12 cellular contexts compared by ENCODE assay signal in the genomic region with DNA sequence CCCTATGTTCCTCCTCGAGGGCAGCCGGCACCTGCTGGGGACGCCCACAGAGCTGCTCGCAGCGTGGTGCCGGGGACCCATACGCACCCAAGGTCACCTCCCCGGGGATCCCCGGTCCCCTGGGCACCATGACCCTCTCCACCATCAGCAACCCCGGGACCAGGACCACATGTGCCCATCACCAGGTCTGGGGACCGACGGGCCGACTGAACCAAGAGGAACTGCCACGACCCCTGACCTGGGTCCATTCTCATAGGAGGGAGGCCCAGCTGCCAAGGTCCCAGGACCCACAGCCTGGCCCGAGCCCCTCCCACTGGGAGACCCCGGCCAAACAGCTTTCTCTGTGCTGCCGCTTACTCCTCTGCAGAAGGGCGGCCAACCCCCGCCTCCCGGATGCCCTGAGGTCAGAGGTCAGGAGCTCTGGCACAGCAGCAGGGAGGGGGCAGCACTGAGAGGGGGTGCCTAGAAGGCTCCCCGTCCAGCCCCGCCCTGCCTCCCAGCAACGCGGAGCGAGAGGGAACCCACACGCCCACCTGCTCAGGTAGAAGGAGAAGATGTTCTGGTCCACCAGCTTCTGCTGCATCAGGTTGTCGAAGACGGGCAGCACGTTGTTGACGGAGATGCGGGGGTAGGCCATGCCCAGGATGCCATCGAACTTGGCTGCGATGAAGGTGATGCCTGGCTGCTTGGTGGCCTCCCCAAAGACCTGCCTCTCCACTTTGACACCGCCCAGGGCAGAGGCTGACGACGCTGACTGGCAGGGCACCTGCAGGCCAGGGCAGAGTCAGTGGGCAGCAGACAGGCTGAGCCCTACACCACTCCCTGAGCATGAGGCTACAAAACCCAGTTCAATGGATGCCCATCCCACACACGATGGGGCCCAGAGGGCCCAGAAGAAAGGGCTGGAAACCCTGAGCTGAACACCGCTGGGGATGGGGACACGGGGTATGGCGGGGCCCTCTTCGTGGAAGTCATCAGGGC. TPM values are rescaled to one million over a fixed set of nuclear protein-coding genes. Genes with fewer than 3 reads are reported as not detected.
A peak's percentile ranks its signal among the peaks of the same experiment; 100 is the strongest.
DNase-seq lines count a peak whose midpoint lies in the region; ATAC-seq, FAIRE-seq and TF ChIP-seq lines count a peak whose summit lies in the region.
"Had no signal": no experiment of that assay in that cellular context is flagged by ENCODE, and none has a peak within 500 bp of the region (broad histone marks: within the 10 kb centered on the region; RNA-seq: fewer than 3 reads in every experiment).

No MANE protein-coding gene starts in this region.

- no peak for FAIRE-seq in small intestine (lab: Jason Lieb, UNC)

- H3K36me3 ChIP-seq in right lobe of liver (peaks cover 7 to 80% (median 39%) of the 10 kb centered on the region in 4 donors), transverse colon (peaks cover 0 to 28% (median 12%) of the 10 kb centered on the region in 4 donors), small intestine (ENCODE audit: control insufficient read depth in 2 of 2, insufficient read depth in 2 of 2, low read length in 2 of 2) (peaks cover 18 to 59% of the 10 kb centered on the region in 2 donors)

- peak overlapping the region; percentile 4 to 99 (median 28) for H3K27ac ChIP-seq in right lobe of liver
- peak overlapping the region in 1 of 4 donors; percentile 1 for H3K27ac ChIP-seq in transverse colon
- H3K27ac ChIP-seq in small intestine (ENCODE audit: low read depth in 1 of 2, low read length in 1 of 2) = peak overlapping the region in 1 of 2 donors; percentile 12

- POLR2A ChIA-PET in activated naive CD8-positive, alpha-beta T cell treated with anti-CD3 and anti-CD28 coated beads, Interleukin-2, amount 10 ng/mL, durations not matched to agents 7 days and 5 days (lab: Charles Lee) = interaction anchor here (0.8 to 1.5 kb wide), 13 partner anchors 10 to 96 kb away, joined by 3 to 9 read pairs (median 4); no protein-coding TSS in a partner anchor

- no peaks in the 10 kb centered on the region for H3K9me3 ChIP-seq in right lobe of liver
- no peaks in the 10 kb centered on the region for H3K9me3 ChIP-seq in transverse colon
- no peaks in the 10 kb centered on the region for H3K9me3 ChIP-seq in small intestine (ENCODE audit: control insufficient read depth, low read depth)
- H3K9me3 ChIP-seq: SK-N-SH had no signal

- TF ChIP-seq POLR2A in right lobe of liver (IDR thresholded peaks at IDR 0.05) (no peak), transverse colon (IDR thresholded peaks at IDR 0.05) (peak; percentile 0)

- TF ChIP-seq CTCF in right lobe of liver (IDR thresholded peaks at IDR 0.05) (no peak), transverse colon (IDR thresholded peaks at IDR 0.05) (no peak)

- DNase-seq in activated T-cell treated with anti-CD3 and anti-CD28 coated beads, Interleukin-2, amount 50 U/mL, for 24 hours = peak; percentile 39
- no peak for DNase-seq in activated T-cell treated with anti-CD3 and anti-CD28 coated beads, Interleukin-2, amount 50 U/mL, for 48 hours
- peak; percentile 55 for DNase-seq in activated naive CD8-positive, alpha-beta T cell treated with anti-CD3 and anti-CD28 coated beads, Interleukin-2, amount 10 ng/mL, durations not matched to agents 7 days and 5 days
- DNase-seq in right lobe of liver (peak in 2 of 3 donors; percentile 40 to 57), transverse colon (no peak), small intestine (no peak), NCI-H524 (lab: John Stamatoyannopoulos, UW) (no peak)
- DNase-seq: NCI-H187, NCI-H82, SK-N-SH, trophoblast cell had no signal

- ATAC-seq in activated naive CD8-positive, alpha-beta T cell treated with anti-CD3 and anti-CD28 coated beads, Interleukin-2, amount 10 ng/mL, durations not matched to agents 7 days and 5 days (ENCODE audit: low read depth) = peak; percentile 3
- ATAC-seq in right lobe of liver = no peak
- ATAC-seq in GM18861 (IDR thresholded peaks at IDR 0.05; ENCODE audit: unreplicated experiment) = no peak

- H3K4me3 Mint-ChIP-seq in activated T-cell treated with anti-CD3 and anti-CD28 coated beads, Interleukin-2, amount 50 U/mL, for 24 hours = peak overlapping the region; percentile 55
- peak overlapping the region; percentile 82 for H3K4me3 Mint-ChIP-seq in activated naive CD8-positive, alpha-beta T cell treated with anti-CD3 and anti-CD28 coated beads, Interleukin-2, amount 10 ng/mL, durations not matched to agents 7 days and 5 days

- H3K36me3 Mint-ChIP-seq in activated T-cell treated with anti-CD3 and anti-CD28 coated beads, Interleukin-2, amount 50 U/mL, for 24 hours (ENCODE audit: low read depth) = peaks cover 46% of the 10 kb centered on the region
- peaks cover 26% of the 10 kb centered on the region for H3K36me3 Mint-ChIP-seq in activated naive CD8-positive, alpha-beta T cell treated with anti-CD3 and anti-CD28 coated beads, Interleukin-2, amount 10 ng/mL, durations not matched to agents 7 days and 5 days

- WGBS in right lobe of liver (ENCODE audit: insufficient coverage, low coverage, low lambda C conversion rate, missing lambda C conversion rate) = 67% methylated on average over 28 of the region's 41 CpGs
- WGBS in transverse colon (ENCODE audit: low coverage in 1 of 2), 2 donors = 86% methylated on average over 33 of the region's 41 CpGs; no CpG with 5 or more reads in 1 of the 2 donors
- 84 to 86% (median 86%) methylated on average over 40 to 41 of the region's 41 CpGs for WGBS in small intestine, 3 donors

- H3K4me1 ChIP-seq in right lobe of liver = peaks cover 0 to 64% (median 32%) of the 10 kb centered on the region in 4 donors
- H3K4me1 ChIP-seq in transverse colon = peaks cover 13 to 50% (median 29%) of the 10 kb centered on the region in 4 donors
- H3K4me1 ChIP-seq in small intestine (ENCODE audit: control insufficient read depth in 2 of 2, insufficient read depth in 1 of 2, low read depth in 1 of 2, low read length in 1 of 2) = peaks cover 2 to 16% of the 10 kb centered on the region in 2 donors

- intact Hi-C loops in right lobe of liver (cut with DNase I) = loop anchor here in 1 of 2 donors (10.0 kb wide), 1 partner anchor 638 kb away; no protein-coding TSS in a partner anchor
- intact Hi-C loops in transverse colon (cut with DNase I; ENCODE audit: low total_unique reads) = no loop called here

- H3K4me1 Mint-ChIP-seq in activated T-cell treated with anti-CD3 and anti-CD28 coated beads, Interleukin-2, amount 50 U/mL, for 24 hours (ENCODE audit: low read depth) = peaks cover 74% of the 10 kb centered on the region
- H3K4me1 Mint-ChIP-seq in activated naive CD8-positive, alpha-beta T cell treated with anti-CD3 and anti-CD28 coated beads, Interleukin-2, amount 10 ng/mL, durations not matched to agents 7 days and 5 days = peaks cover 56% of the 10 kb centered on the region

- in situ Hi-C loops in transverse colon (cut with MboI; ENCODE audit: low pct_ligation_motif_present in 1 of 4, low pct_unique_long_range_greater_than_20kb in 1 of 4, low sequenced_read_pairs in 3 of 4) = no loop called here

- H3K4me3 ChIP-seq in right lobe of liver (no peak overlapping the region), transverse colon (no peak overlapping the region), small intestine (ENCODE audit: low read depth in 1 of 2, low read length in 2 of 2) (no peak overlapping the region)

- H3K27me3 Mint-ChIP-seq in activated T-cell treated with anti-CD3 and anti-CD28 coated beads, Interleukin-2, amount 50 U/mL, for 24 hours = no peaks in the 10 kb centered on the region
- no peaks in the 10 kb centered on the region for H3K27me3 Mint-ChIP-seq in activated naive CD8-positive, alpha-beta T cell treated with anti-CD3 and anti-CD28 coated beads, Interleukin-2, amount 10 ng/mL, durations not matched to agents 7 days and 5 days

- no peaks in the 10 kb centered on the region for H3K9me3 Mint-ChIP-seq in activated T-cell treated with anti-CD3 and anti-CD28 coated beads, Interleukin-2, amount 50 U/mL, for 24 hours
- no peaks in the 10 kb centered on the region for H3K9me3 Mint-ChIP-seq in activated naive CD8-positive, alpha-beta T cell treated with anti-CD3 and anti-CD28 coated beads, Interleukin-2, amount 10 ng/mL, durations not matched to agents 7 days and 5 days

- TF ChIP-seq EP300 in transverse colon (IDR thresholded peaks at IDR 0.05; ENCODE audit: low read depth) = no peak

- H3K27ac Mint-ChIP-seq in activated T-cell treated with anti-CD3 and anti-CD28 coated beads, Interleukin-2, amount 50 U/mL, for 24 hours = peak overlapping the region; percentile 88
- peak overlapping the region; percentile 94 for H3K27ac Mint-ChIP-seq in activated naive CD8-positive, alpha-beta T cell treated with anti-CD3 and anti-CD28 coated beads, Interleukin-2, amount 10 ng/mL, durations not matched to agents 7 days and 5 days

- no peaks in the 10 kb centered on the region for H3K27me3 ChIP-seq in right lobe of liver
- no peaks in the 10 kb centered on the region for H3K27me3 ChIP-seq in transverse colon
- H3K27me3 ChIP-seq in small intestine (ENCODE audit: control insufficient read depth in 2 of 2, insufficient read depth in 2 of 2, low read length in 2 of 2) = no peaks in the 10 kb centered on the region

RNA-seq across cellular contexts. Expression of a gene that starts 6.6 kb away (rescaled TPM):
- total RNA-seq in activated naive CD8-positive, alpha-beta T cell treated with anti-CD3 and anti-CD28 coated beads, Interleukin-2, amount 10 ng/mL, durations not matched to agents 7 days and 5 days = 100 to 1,000 TPM; 192 to 208 TPM
- total RNA-seq in right lobe of liver (1,000 to 10,000 TPM in 3 of 6 experiments, 100 to 1,000 TPM in 3; 515 to 1,549 (median 1,009) TPM), transverse colon (1,000 to 10,000 TPM in 2 of 4 donors, 100 to 1,000 TPM in 2; 548 to 1,794 (median 1,176) TPM)
- polyA plus RNA-seq in small intestine = 100 to 1,000 TPM; 537 to 799 (median 563) TPM

RNA-seq across cellular contexts. Expression of a gene that starts 6.7 kb away (rescaled TPM):
- 1 to 10 TPM in 1 of 2 experiments, under 1 TPM in 1; 0.82 to 1.3 TPM for total RNA-seq in activated naive CD8-positive, alpha-beta T cell treated with anti-CD3 and anti-CD28 coated beads, Interleukin-2, amount 10 ng/mL, durations not matched to agents 7 days and 5 days
- total RNA-seq in right lobe of liver = 10 to 100 TPM in 1 of 6 experiments, 1 to 10 TPM in 5; 1.3 to 11.4 (median 6.7) TPM
- 10 to 100 TPM in 1 of 4 donors, 1 to 10 TPM in 2, under 1 TPM in 1; 0.68 to 13.5 (median 1.3) TPM for total RNA-seq in transverse colon
- polyA plus RNA-seq in small intestine = under 1 TPM in 2 of 3 donors, not detected in 1; 0.43 to 0.54 TPM

Comparison
In these comparisons a context has a peak if more than half of its experiments do, and no peak if none do; other contexts are left out.
1. DNase-seq: peak in activated T-cell treated with anti-CD3 and anti-CD28 coated beads, Interleukin-2, amount 50 U/mL, for 24 hours (single experiment), activated naive CD8-positive, alpha-beta T cell treated with anti-CD3 and anti-CD28 coated beads, Interleukin-2, amount 10 ng/mL, durations not matched to agents 7 days and 5 days (single experiment) and right lobe of liver (2 of 3); none in activated T-cell treated with anti-CD3 and anti-CD28 coated beads, Interleukin-2, amount 50 U/mL, for 48 hours (0 of 2), transverse colon (single experiment), small intestine (single experiment) and NCI-H524 (0 of 2).